19 cellular contexts compared by ENCODE assay signal in genomic region chr14:95250936-95251335, GRCh38.
A peak's percentile ranks its signal among the peaks of the same experiment; 100 is the strongest.
DNase-seq lines count a peak whose midpoint lies in the region; ATAC-seq and TF ChIP-seq lines count a peak whose summit lies in the region.
"Had no signal": no experiment of that assay in that cellular context is flagged by ENCODE, and none has a peak within 500 bp of the region (broad histone marks: within the 10 kb centered on the region; RNA-seq: fewer than 3 reads in every experiment).

No MANE protein-coding gene starts in this region.

- no peak overlapping the region for H3K4me3 ChIP-seq in right atrium auricular region
- H3K4me3 ChIP-seq in SK-N-MC, result peak overlapping the region; percentile 1; the same call in 1 of the 2 replicates
- no peak overlapping the region for H3K4me3 ChIP-seq in stomach
- no peak overlapping the region for H3K4me3 ChIP-seq in brain microvascular endothelial cell (ENCODE audit: low read depth, low read length)
- H3K4me3 ChIP-seq: SJCRH30 had no signal

- peaks cover 22% of the 10 kb centered on the region for H3K4me1 Mint-ChIP-seq in glutamatergic neuron (ENCODE audit: low read depth, unreplicated experiment)

- H3K36me3 ChIP-seq in right atrium auricular region, result no peaks in the 10 kb centered on the region
- no peaks in the 10 kb centered on the region for H3K36me3 ChIP-seq in SK-N-MC (ENCODE audit: insufficient read depth, low read length)
- no peaks in the 10 kb centered on the region for H3K36me3 ChIP-seq in stomach
- no peaks in the 10 kb centered on the region for H3K36me3 ChIP-seq in brain microvascular endothelial cell (replicated peaks)
- H3K36me3 ChIP-seq: SJCRH30 had no signal

- in situ Hi-C loops in brain microvascular endothelial cell (cut with HindIII; ENCODE audit: low pct_ligation_motif_present, low sequenced_read_pairs), result no loop called here

- no peak overlapping the region for H3K27ac ChIP-seq in right atrium auricular region
- H3K27ac ChIP-seq in SK-N-MC, result peak overlapping the region; percentile 68; the same call in 1 of the 2 replicates
- H3K27ac ChIP-seq in stomach, result no peak overlapping the region
- no peak overlapping the region for H3K27ac ChIP-seq in brain microvascular endothelial cell
- H3K27ac ChIP-seq: C4-2B, RWPE1, SJCRH30 had no signal

- H3K9me3 Mint-ChIP-seq in glutamatergic neuron (ENCODE audit: unreplicated experiment), result peaks cover 4% of the 10 kb centered on the region
- H3K9me3 Mint-ChIP-seq: IgD-negative memory B cell had no signal

- H3K27ac Mint-ChIP-seq in glutamatergic neuron (ENCODE audit: unreplicated experiment), result peak overlapping the region; percentile 45
- H3K27ac Mint-ChIP-seq: HFFc6, IgD-negative memory B cell had no signal

- H3K27me3 Mint-ChIP-seq in glutamatergic neuron (ENCODE audit: unreplicated experiment), result peaks cover 2% of the 10 kb centered on the region

- no peaks in the 10 kb centered on the region for H3K36me3 Mint-ChIP-seq in glutamatergic neuron (ENCODE audit: unreplicated experiment)

- H3K9ac ChIP-seq in SK-N-MC (ENCODE audit: insufficient read length), result no peak overlapping the region

- no peak for TF ChIP-seq POLR2A in stomach (IDR thresholded peaks at IDR 0.05)

- TF ChIP-seq CTCF in right atrium auricular region (IDR thresholded peaks at IDR 0.05), result no peak
- TF ChIP-seq CTCF in glutamatergic neuron (IDR thresholded peaks at IDR 0.05; ENCODE audit: partially characterized antibody, unreplicated experiment), result no peak
- no peak for TF ChIP-seq CTCF in stomach (IDR thresholded peaks at IDR 0.05)
- TF ChIP-seq CTCF in brain microvascular endothelial cell (IDR thresholded peaks at IDR 0.05; ENCODE audit: low read depth, low read length, missing control alignments), result no peak

- DNase-seq in cardiac septum (ENCODE audit: low spot score) (peak; percentile 24), right atrium auricular region (ENCODE audit: low spot score) (no peak), SK-N-MC (ENCODE audit: low read depth, low spot score) (no peak), glutamatergic neuron (no peak), stomach (peak; percentile 2), foreskin melanocyte (no peak), brain microvascular endothelial cell (no peak)
- DNase-seq: DMS 273 treated with DMSO at 0.1 percent for 48 hours; HFFc6; NCI-H1105; NCI-H1694; NCI-H446; NK-92 treated with Interleukin-12 subunit alpha and Interleukin-12 subunit beta, amount 100 ng/mL, for 24 hours; OCI-M1; SJCRH30 had no signal

- H3K4me1 ChIP-seq in right atrium auricular region (peaks cover 0 to 22% of the 10 kb centered on the region in 2 donors), stomach (peaks cover 16 to 56% (median 30%) of the 10 kb centered on the region in 4 donors)

- ATAC-seq in HG02885 (IDR thresholded peaks at IDR 0.05; ENCODE audit: poor library complexity, unreplicated experiment), result no peak

- no peaks in the 10 kb centered on the region for H3K9me3 ChIP-seq in right atrium auricular region
- no peaks in the 10 kb centered on the region for H3K9me3 ChIP-seq in SK-N-MC (ENCODE audit: low read depth, low read length)
- H3K9me3 ChIP-seq in stomach, result no peaks in the 10 kb centered on the region
- H3K9me3 ChIP-seq: SJCRH30 had no signal

- H3K27me3 ChIP-seq in right atrium auricular region, result no peaks in the 10 kb centered on the region
- H3K27me3 ChIP-seq in stomach, result no peaks in the 10 kb centered on the region
- no peaks in the 10 kb centered on the region for H3K27me3 ChIP-seq in brain microvascular endothelial cell (replicated peaks)
- H3K27me3 ChIP-seq: SJCRH30 had no signal

- intact Hi-C loops in cardiac septum (cut with DNase I), result no loop called here
- intact Hi-C loops in stomach (cut with DNase I; ENCODE audit: low total_unique reads), result no loop called here

- WGBS in stomach, 5 donors, result 85 to 91% (median 89%) methylated on average over 7 of the region's 7 CpGs

- no peak for TF ChIP-seq EP300 in stomach (IDR thresholded peaks at IDR 0.05)

- H3K4me3 Mint-ChIP-seq in glutamatergic neuron (ENCODE audit: unreplicated experiment), result no peak overlapping the region
- H3K4me3 Mint-ChIP-seq: HFFc6 had no signal

Comparison
In these comparisons a context has a peak if more than half of its experiments do, and no peak if none do; other contexts are left out.
1. DNase-seq: peak in cardiac septum (single experiment) and stomach (single experiment); none in right atrium auricular region (single experiment), SK-N-MC (single experiment), glutamatergic neuron (single experiment), foreskin melanocyte (single experiment) and brain microvascular endothelial cell (single experiment).